In genomic region chr2:239625913-239626734, GRCh38 we compare ENCODE assay signal across 19 cellular contexts.
DNase-seq lines count a peak whose midpoint lies in the region; ATAC-seq, FAIRE-seq and TF ChIP-seq lines count a peak whose summit lies in the region.
"Had no signal": no experiment of that assay in that cellular context is flagged by ENCODE, and none has a peak within 500 bp of the region (broad histone marks: within the 10 kb centered on the region; RNA-seq: fewer than 3 reads in every experiment).

No MANE protein-coding gene starts in this region.

- POLR2A ChIA-PET in GM12878 (lab: Charles Lee) = no interaction called here

- H3K4me3 ChIP-seq in BLaER1 = no peak overlapping the region
- H3K4me3 ChIP-seq in DND-41 (ENCODE audit: low read depth in 1 of 2, low read length in 2 of 2) = peak overlapping the region in 1 of 2 experiments; percentile 6; a peak in 1 of 4 replicates
- no peak overlapping the region for H3K4me3 ChIP-seq in GM12878
- H3K4me3 ChIP-seq in mucosa of descending colon = no peak overlapping the region
- H3K4me3 ChIP-seq in suprapubic skin = no peak overlapping the region
- H3K4me3 ChIP-seq: sigmoid colon had no signal

- no peak overlapping the region for H3K27ac ChIP-seq in BLaER1
- H3K27ac ChIP-seq in DND-41 (ENCODE audit: low read length) = peak overlapping the region; percentile 94
- no peak overlapping the region for H3K27ac ChIP-seq in GM12878 (ENCODE audit: control insufficient read depth, insufficient read depth)
- H3K27ac ChIP-seq in suprapubic skin = no peak overlapping the region
- H3K27ac ChIP-seq: C4-2B, parathyroid adenoma, sigmoid colon had no signal

- H3K79me2 ChIP-seq in DND-41 (ENCODE audit: insufficient read depth, low read length) (0 out of 2 replicates have a peak, but pooled peaks cover 2% of the 10 kb centered on the region), GM12878 (ENCODE audit: control insufficient read depth, insufficient read depth, low read length) (no peaks in the 10 kb centered on the region)
- H3K79me2 ChIP-seq: parathyroid adenoma had no signal

- no peak for TF ChIP-seq EP300 in GM12878 (IDR thresholded peaks at IDR 0.05; ENCODE audit: borderline replicate concordance in 1 of 2, control insufficient read depth in 1 of 2, low read depth in 2 of 2, low read length in 2 of 2)
- no peak for TF ChIP-seq EP300 in suprapubic skin (IDR thresholded peaks at IDR 0.05)

- H3K36me3 ChIP-seq in BLaER1 (no peaks in the 10 kb centered on the region), DND-41 (ENCODE audit: insufficient read depth, low read length) (no peaks in the 10 kb centered on the region), GM12878 (ENCODE audit: control insufficient read depth in 2 of 2, insufficient read depth in 2 of 2, low read length in 1 of 2) (no peaks in the 10 kb centered on the region), mucosa of descending colon (ENCODE audit: low read depth) (no peaks in the 10 kb centered on the region), suprapubic skin (no peaks in the 10 kb centered on the region)
- H3K36me3 ChIP-seq: sigmoid colon had no signal

- H2AFZ ChIP-seq in DND-41 (ENCODE audit: low read depth, low read length) (peak overlapping the region; percentile 12; the same call in 1 of the 2 replicates), GM12878 (ENCODE audit: control insufficient read depth, low read depth, low read length) (no peak overlapping the region)
- H2AFZ ChIP-seq: parathyroid adenoma had no signal

- in situ Hi-C loops in GM12878 (cut with MboI) = no loop called here

- CTCF ChIA-PET in GM12878 (lab: Yijun Ruan, JAX) = no interaction called here

- no peak for TF ChIP-seq POLR2A in GM12878 (IDR thresholded peaks at IDR 0.05; ENCODE audit: low read depth, low read length)
- TF ChIP-seq POLR2A in suprapubic skin (IDR thresholded peaks at IDR 0.05) = no peak

- intact Hi-C loops in GM12878 (cut with micrococcal nuclease; ENCODE audit: unreplicated experiment) = no loop called here
- intact Hi-C loops in mucosa of descending colon (cut with DNase I, micrococcal nuclease) = no loop called here

- no TSS peak for BruUV-seq in GM12878 (replicated peaks; lab: Mats Ljungman, UMichigan)

- TF ChIP-seq RAD21 in GM12878 (IDR thresholded peaks at IDR 0.05; ENCODE audit: insufficient read depth, low read depth, low read length) = no peak

- H3K9ac ChIP-seq in BLaER1 = no peak overlapping the region
- peak overlapping the region; percentile 62 for H3K9ac ChIP-seq in DND-41 (ENCODE audit: low read depth, low read length)
- no peak overlapping the region for H3K9ac ChIP-seq in GM12878 (ENCODE audit: control insufficient read depth, insufficient read depth, low read length)
- H3K9ac ChIP-seq: parathyroid adenoma had no signal

- SMC1A ChIA-PET in GM12878 (lab: Charles Lee; ENCODE audit: uncharacterized antibody, unreplicated experiment) = no interaction called here

- FAIRE-seq in GM12878 (lab: Jason Lieb, UNC) = no peak
- FAIRE-seq: endothelial cell of umbilical vein, GM12892, urothelium cell line had no signal

- TF ChIP-seq CTCF in DND-41 (IDR thresholded peaks at IDR 0.05; ENCODE audit: borderline replicate concordance, extremely low read depth, low read length, poor library complexity, severe bottlenecking) (no peak), GM12878 (IDR thresholded peaks at IDR 0.05 in 2 of 3, conservative IDR thresholded peaks at IDR 0.05 in 1 of 3; ENCODE audit: control insufficient read depth in 2 of 3, extremely low read depth in 1 of 3, insufficient read depth in 1 of 3, low read depth in 3 of 3, low read length in 3 of 3) (no peak), mucosa of descending colon (IDR thresholded peaks at IDR 0.05) (no peak), suprapubic skin (IDR thresholded peaks at IDR 0.05) (no peak)

- H3K9me3 ChIP-seq in BLaER1 (peaks cover 4% of the 10 kb centered on the region; the same call in 1 of the 2 replicates), DND-41 (ENCODE audit: insufficient read depth, low read length, severe bottlenecking) (no peaks in the 10 kb centered on the region), GM12878 (replicated peaks; ENCODE audit: control insufficient read depth, insufficient read depth, low read length) (no peaks in the 10 kb centered on the region), mucosa of descending colon (no peaks in the 10 kb centered on the region), suprapubic skin (no peaks in the 10 kb centered on the region)
- H3K9me3 ChIP-seq: sigmoid colon had no signal

- ATAC-seq in DND-41 (ENCODE audit: insufficient read depth, low read depth) (peak; percentile 41), GM12878 (no peak), mucosa of descending colon (peak; percentile 47), GM19452 (IDR thresholded peaks at IDR 0.05; ENCODE audit: unreplicated experiment) (no peak), GM18909 (IDR thresholded peaks at IDR 0.05; ENCODE audit: poor library complexity, unreplicated experiment) (no peak), HG02870 (IDR thresholded peaks at IDR 0.05; ENCODE audit: unreplicated experiment) (no peak)
- ATAC-seq: left colon had no signal

- H4K20me1 ChIP-seq in BLaER1 = no peaks in the 10 kb centered on the region
- no peaks in the 10 kb centered on the region for H4K20me1 ChIP-seq in DND-41 (ENCODE audit: insufficient read depth, low read length)
- H4K20me1 ChIP-seq in GM12878 (ENCODE audit: control insufficient read depth, insufficient read depth) = no peaks in the 10 kb centered on the region

- RAD21 ChIA-PET in GM12878 (lab: Charles Lee; ENCODE audit: unreplicated experiment) = no interaction called here

- H3K4me1 ChIP-seq in BLaER1 = peaks cover 30% of the 10 kb centered on the region
- H3K4me1 ChIP-seq in DND-41 (ENCODE audit: insufficient read depth, low read length) = peaks cover 91% of the 10 kb centered on the region
- H3K4me1 ChIP-seq in GM12878 (ENCODE audit: control insufficient read depth, insufficient read depth, low read length) = no peaks in the 10 kb centered on the region
- no peaks in the 10 kb centered on the region for H3K4me1 ChIP-seq in mucosa of descending colon (ENCODE audit: low read depth)
- peaks cover 14% of the 10 kb centered on the region for H3K4me1 ChIP-seq in suprapubic skin
- H3K4me1 ChIP-seq: parathyroid adenoma had no signal

- no peaks in the 10 kb centered on the region for H3K27me3 ChIP-seq in BLaER1
- H3K27me3 ChIP-seq in DND-41 (ENCODE audit: insufficient read depth, low read length, poor library complexity) = no peaks in the 10 kb centered on the region
- H3K27me3 ChIP-seq in GM12878 (replicated peaks in 1 of 2; ENCODE audit: control insufficient read depth in 2 of 2, insufficient read depth in 2 of 2, low read length in 1 of 2) = no peaks in the 10 kb centered on the region; a peak in 2 of 4 replicates
- no peaks in the 10 kb centered on the region for H3K27me3 ChIP-seq in suprapubic skin
- H3K27me3 ChIP-seq: sigmoid colon had no signal

- H3K4me2 ChIP-seq in BLaER1 (peak overlapping the region; percentile 37; the same call in 1 of the 2 replicates), DND-41 (ENCODE audit: insufficient read depth, low read length) (peak overlapping the region; percentile 25), GM12878 (ENCODE audit: control insufficient read depth, insufficient read depth) (no peak overlapping the region)

- DNase-seq in DND-41 (peak; percentile 74), GM12878 (ENCODE audit: low read depth, low spot score) (no peak), mucosa of descending colon (no peak), suprapubic skin (ENCODE audit: low spot score in 2 of 2) (no peak)
- DNase-seq: dermis blood vessel endothelial cell, left colon, mesendoderm, NCI-H187, SHP77 treated with DMSO at 0.1 percent for 48 hours, sigmoid colon had no signal

- 30% methylated on average over 9 of the region's 9 CpGs for WGBS in GM12878 (ENCODE audit: insufficient coverage, insufficient replicate concordance, low lambda C conversion rate, missing lambda C conversion rate)
- WGBS in suprapubic skin = 93% methylated on average over 6 of the region's 9 CpGs

TF ChIP-seq in GM12878, 131 proteins besides CTCF, POLR2A, EP300 and RAD21:
- peak; percentile 64 for TF ChIP-seq ZBTB40 (IDR thresholded peaks at IDR 0.05; ENCODE audit: borderline replicate concordance)
- TF ChIP-seq USF1 (IDR thresholded peaks at IDR 0.05; ENCODE audit: borderline replicate concordance, extremely low read length, insufficient read depth, low read depth, low read length) = no peak
TF ChIP-seq in GM12878: peak in this region for 1.

Comparison
In these comparisons a context has a peak if more than half of its experiments do, and no peak if none do; other contexts are left out.
1. ATAC-seq: peak in DND-41 (single experiment) and mucosa of descending colon (single experiment); none in GM12878 (single experiment), GM19452 (single experiment), GM18909 (single experiment) and HG02870 (single experiment).